24 cellular contexts compared by ENCODE assay signal in the genomic region with DNA sequence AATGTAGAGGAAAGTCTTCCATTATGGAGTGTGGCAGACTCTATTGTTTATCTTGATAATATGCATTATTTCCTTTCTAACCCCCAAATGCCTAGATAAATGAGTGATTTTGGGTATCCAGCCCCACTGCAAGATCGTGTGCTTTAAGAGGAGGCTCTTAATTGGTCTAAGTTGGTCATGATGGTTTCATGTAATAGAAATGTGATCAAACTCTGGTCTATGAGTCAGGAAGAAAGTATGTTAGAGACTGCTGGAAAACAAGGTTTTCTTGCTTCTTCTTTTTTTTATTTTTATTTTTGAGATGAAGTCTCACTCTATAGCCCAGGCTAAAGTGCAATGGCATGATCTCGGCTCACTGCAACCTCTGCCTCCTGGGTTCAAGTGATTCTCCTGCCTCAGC.
DNase-seq lines count a peak whose midpoint lies in the region; ATAC-seq lines count a peak whose summit lies in the region.
"Had no signal": no experiment of that assay in that cellular context is flagged by ENCODE, and none has a peak within 500 bp of the region (broad histone marks: within the 10 kb centered on the region; RNA-seq: fewer than 3 reads in every experiment).

No MANE protein-coding gene starts in this region.

- peak; percentile 78 for DNase-seq in ELR (ENCODE audit: low read depth)
- DNase-seq in RPMI7951 (ENCODE audit: low read depth): peak; percentile 66
- peak; percentile 17 for DNase-seq in fibroblast of gingiva (ENCODE audit: low read depth)
- peak; percentile 35 for DNase-seq in kidney tubule cell (ENCODE audit: low spot score)
- no peak for DNase-seq in H4 (ENCODE audit: low spot score)
- DNase-seq in activated CD4-positive, CD25-positive, alpha-beta regulatory T cell (lab: John Stamatoyannopoulos, UW): no peak
- DNase-seq: activated B cell treated with CpG ODN at 0.5 μM for 24 hours; activated CD4-positive, alpha-beta memory T cell treated with anti-CD3 and anti-CD28 coated beads for 36 hours; activated effector memory CD4-positive, alpha-beta T cell treated with anti-CD3 and anti-CD28 coated beads, Interleukin-2, amount 50 U/mL, for 16 hours; brain microvascular endothelial cell; CD8-positive, alpha-beta T cell; cortex of kidney; DMS153; left cardiac atrium; mesendoderm; NCI-H1417 treated with DMSO at 0.1 percent for 48 hours; NCI-H510A treated with DMSO at 0.1 percent for 48 hours; nucleus accumbens; RPMI8226; small intestine; T-helper 9 cell had no signal

- no peak for ATAC-seq in GM21367 (IDR thresholded peaks at IDR 0.05; ENCODE audit: unreplicated experiment)
- no peak for ATAC-seq in GM18907 (IDR thresholded peaks at IDR 0.05; ENCODE audit: unreplicated experiment)
- ATAC-seq: CD8-positive, alpha-beta T cell; left cardiac atrium; stimulated activated memory B cell treated with anti-CD40 and anti-IgM and Interleukin-4, amounts not matched to agents 10 μg/mL and 1 μg/mL and 100 μg/mL, for 72 hours had no signal

Comparison
In these comparisons a context has a peak if more than half of its experiments do, and no peak if none do; other contexts are left out.
1. DNase-seq: peak in ELR (single experiment), RPMI7951 (single experiment), fibroblast of gingiva (single experiment) and kidney tubule cell (single experiment); none in H4 (single experiment) and activated CD4-positive, CD25-positive, alpha-beta regulatory T cell (0 of 4).